ENCODE assay signal across 31 cellular contexts in genomic region chr6:165843568-165844113, GRCh38.
"Had no signal": no experiment of that assay in that cellular context is flagged by ENCODE, and none has a peak within 500 bp of the region (broad histone marks: within the 10 kb centered on the region; RNA-seq: fewer than 3 reads in every experiment).

No MANE protein-coding gene starts in this region.

- H3K4me3 Mint-ChIP-seq: activated CD4-positive, alpha-beta memory T cell treated with anti-CD3 and anti-CD28 coated beads for 36 hours; activated CD4-positive, alpha-beta T cell treated with anti-CD3 and anti-CD28 coated beads for 36 hours; activated CD4-positive, alpha-beta T cell treated with anti-CD3 and anti-CD28 coated beads, Interleukin-2, amount 10 ng/mL, durations not matched to agents 24 days and 14 days; activated CD8-positive, alpha-beta memory T cell treated with anti-CD3 and anti-CD28 coated beads, Interleukin-2, amount 10 ng/mL, durations not matched to agents 7 days and 5 days; activated CD8-positive, alpha-beta T cell treated with anti-CD3 and anti-CD28 coated beads, Interleukin-2, amount 10 ng/mL, durations not matched to agents 7 days and 5 days; activated naive CD4-positive, alpha-beta T cell treated with anti-CD3 and anti-CD28 coated beads for 36 hours; activated naive CD4-positive, alpha-beta T cell treated with anti-CD3 and anti-CD28 coated beads, Interleukin-2, amount 50 U/mL, for 24 hours; activated naive CD8-positive, alpha-beta T cell treated with anti-CD3 and anti-CD28 coated beads for 36 hours; activated naive CD8-positive, alpha-beta T cell treated with anti-CD3 and anti-CD28 coated beads, Interleukin-2, amount 50 U/mL, for 24 hours; activated T-helper 1 cell treated with anti-CD3 and anti-CD28 coated beads, Interleukin-12 subunit alpha, Interleukin-12 subunit beta, Interleukin-2, Interleukin-4 antibody, amounts not matched to agents 30 ng/mL and 10 ng/mL and 1 ng/mL, durations not matched to agents 14 hours and 24 hours and 36 hours; brain had no signal

- ATAC-seq: activated CD4-positive, alpha-beta T cell treated with anti-CD3 and anti-CD28 coated beads for 36 hours; activated CD8-positive, alpha-beta memory T cell treated with anti-CD3 and anti-CD28 coated beads, Interleukin-2, amount 10 ng/mL, durations not matched to agents 7 days and 5 days; activated CD8-positive, alpha-beta T cell treated with anti-CD3 and anti-CD28 coated beads, Interleukin-2, amount 10 ng/mL, durations not matched to agents 7 days and 5 days; activated naive CD8-positive, alpha-beta T cell treated with anti-CD3 and anti-CD28 coated beads, Interleukin-2, amount 50 U/mL, for 24 hours; esophagus mucosa; foreskin keratinocyte; gastrocnemius medialis had no signal

- H3K4me1 Mint-ChIP-seq: activated CD4-positive, alpha-beta T cell treated with anti-CD3 and anti-CD28 coated beads for 36 hours; activated CD4-positive, alpha-beta T cell treated with anti-CD3 and anti-CD28 coated beads, Interleukin-2, amount 10 ng/mL, durations not matched to agents 24 days and 14 days; activated CD8-positive, alpha-beta memory T cell treated with anti-CD3 and anti-CD28 coated beads, Interleukin-2, amount 10 ng/mL, durations not matched to agents 7 days and 5 days; activated naive CD4-positive, alpha-beta T cell treated with anti-CD3 and anti-CD28 coated beads, Interleukin-2, amount 50 U/mL, for 24 hours; activated naive CD8-positive, alpha-beta T cell treated with anti-CD3 and anti-CD28 coated beads for 36 hours; activated naive CD8-positive, alpha-beta T cell treated with anti-CD3 and anti-CD28 coated beads, Interleukin-2, amount 50 U/mL, for 24 hours had no signal

- H3K27ac Mint-ChIP-seq: activated CD4-positive, alpha-beta memory T cell treated with anti-CD3 and anti-CD28 coated beads for 36 hours; activated CD4-positive, alpha-beta T cell treated with anti-CD3 and anti-CD28 coated beads for 36 hours; activated CD4-positive, alpha-beta T cell treated with anti-CD3 and anti-CD28 coated beads, Interleukin-2, amount 10 ng/mL, durations not matched to agents 24 days and 14 days; activated CD8-positive, alpha-beta memory T cell treated with anti-CD3 and anti-CD28 coated beads, Interleukin-2, amount 10 ng/mL, durations not matched to agents 7 days and 5 days; activated CD8-positive, alpha-beta T cell treated with anti-CD3 and anti-CD28 coated beads, Interleukin-2, amount 10 ng/mL, durations not matched to agents 7 days and 5 days; activated naive CD4-positive, alpha-beta T cell treated with anti-CD3 and anti-CD28 coated beads for 36 hours; activated naive CD4-positive, alpha-beta T cell treated with anti-CD3 and anti-CD28 coated beads, Interleukin-2, amount 50 U/mL, for 24 hours; activated naive CD8-positive, alpha-beta T cell treated with anti-CD3 and anti-CD28 coated beads for 36 hours; activated naive CD8-positive, alpha-beta T cell treated with anti-CD3 and anti-CD28 coated beads, Interleukin-2, amount 50 U/mL, for 24 hours; activated T-helper 1 cell treated with anti-CD3 and anti-CD28 coated beads, Interleukin-12 subunit alpha, Interleukin-12 subunit beta, Interleukin-2, Interleukin-4 antibody, amounts not matched to agents 30 ng/mL and 10 ng/mL and 1 ng/mL, durations not matched to agents 14 hours and 24 hours and 36 hours; activated T-helper 2 cell treated with anti-CD3 and anti-CD28 coated beads, Interferon-gamma antibody, Interleukin-2, Interleukin-4, amounts not matched to agents 10 μg/mL and 5 μg/mL and 100 μg/mL, durations not matched to agents 14 hours and 24 hours and 36 hours had no signal

- H3K9me3 Mint-ChIP-seq: activated CD4-positive, alpha-beta memory T cell treated with anti-CD3 and anti-CD28 coated beads for 36 hours; activated CD4-positive, alpha-beta T cell treated with anti-CD3 and anti-CD28 coated beads, Interleukin-2, amount 10 ng/mL, durations not matched to agents 24 days and 14 days; activated naive CD4-positive, alpha-beta T cell treated with anti-CD3 and anti-CD28 coated beads for 36 hours; activated naive CD4-positive, alpha-beta T cell treated with anti-CD3 and anti-CD28 coated beads, Interleukin-2, amount 50 U/mL, for 24 hours; activated naive CD8-positive, alpha-beta T cell treated with anti-CD3 and anti-CD28 coated beads for 36 hours; activated naive CD8-positive, alpha-beta T cell treated with anti-CD3 and anti-CD28 coated beads, Interleukin-2, amount 50 U/mL, for 24 hours; activated T-helper 1 cell treated with anti-CD3 and anti-CD28 coated beads, Interleukin-12 subunit alpha, Interleukin-12 subunit beta, Interleukin-2, Interleukin-4 antibody, amounts not matched to agents 30 ng/mL and 10 ng/mL and 1 ng/mL, durations not matched to agents 14 hours and 24 hours and 36 hours; activated T-helper 2 cell treated with anti-CD3 and anti-CD28 coated beads, Interferon-gamma antibody, Interleukin-2, Interleukin-4, amounts not matched to agents 10 μg/mL and 5 μg/mL and 100 μg/mL, durations not matched to agents 14 hours and 24 hours and 36 hours had no signal

- H3K4me1 ChIP-seq: adrenal gland, breast epithelium, foreskin keratinocyte, gastrocnemius medialis had no signal

- H3K36me3 ChIP-seq: adrenal gland, breast epithelium, cardiac muscle cell, colonic mucosa, gastrocnemius medialis had no signal

- H3K9me3 ChIP-seq: adrenal gland, breast epithelium, colonic mucosa, gastrocnemius medialis had no signal

- H3K36me3 Mint-ChIP-seq: activated CD4-positive, alpha-beta memory T cell treated with anti-CD3 and anti-CD28 coated beads for 36 hours; activated CD8-positive, alpha-beta memory T cell treated with anti-CD3 and anti-CD28 coated beads, Interleukin-2, amount 10 ng/mL, durations not matched to agents 7 days and 5 days; activated naive CD4-positive, alpha-beta T cell treated with anti-CD3 and anti-CD28 coated beads, Interleukin-2, amount 50 U/mL, for 24 hours; activated naive CD8-positive, alpha-beta T cell treated with anti-CD3 and anti-CD28 coated beads for 36 hours; brain had no signal

- H3K27ac ChIP-seq: adrenal gland, breast epithelium, cardiac muscle cell, colonic mucosa, foreskin keratinocyte, gastrocnemius medialis had no signal

- H3K27me3 Mint-ChIP-seq: brain had no signal

- H3K4me3 ChIP-seq: adrenal gland, breast epithelium, cardiac muscle cell, colonic mucosa, gastrocnemius medialis had no signal

- DNase-seq: activated CD4-positive, alpha-beta memory T cell treated with anti-CD3 and anti-CD28 coated beads for 36 hours; activated CD4-positive, alpha-beta T cell treated with anti-CD3 and anti-CD28 coated beads for 36 hours; activated CD4-positive, alpha-beta T cell treated with anti-CD3 and anti-CD28 coated beads, Interleukin-2, amount 10 ng/mL, durations not matched to agents 24 days and 14 days; activated CD4-positive, CD25-positive, alpha-beta regulatory T cell; activated CD4-positive, CD25-positive, alpha-beta regulatory T cell treated with anti-CD3 and anti-CD28 coated beads, Interleukin-2, amount 50 U/mL, for 72 hours; activated CD8-positive, alpha-beta memory T cell treated with anti-CD3 and anti-CD28 coated beads, Interleukin-2, amount 10 ng/mL, durations not matched to agents 7 days and 5 days; activated CD8-positive, alpha-beta memory T cell treated with anti-CD3 and anti-CD28 coated beads, Interleukin-2, amount 50 U/mL, for 4 hours; activated CD8-positive, alpha-beta T cell treated with anti-CD3 and anti-CD28 coated beads, Interleukin-2, amount 10 ng/mL, durations not matched to agents 7 days and 5 days; activated effector memory CD4-positive, alpha-beta T cell treated with anti-CD3 and anti-CD28 coated beads, Interleukin-2, amount 50 U/mL, for 16 hours; activated naive CD4-positive, alpha-beta T cell treated with anti-CD3 and anti-CD28 coated beads for 36 hours; activated naive CD8-positive, alpha-beta T cell treated with anti-CD3 and anti-CD28 coated beads for 36 hours; activated naive CD8-positive, alpha-beta T cell treated with anti-CD3 and anti-CD28 coated beads, Interleukin-2, amount 50 U/mL, for 24 hours; activated T-cell treated with anti-CD3 and anti-CD28 coated beads, Interleukin-2, amount 50 U/mL, for 1 hour; activated T-cell treated with anti-CD3 and anti-CD28 coated beads, Interleukin-2, amount 50 U/mL, for 48 hours; adrenal gland; amygdala; aorta; central memory CD4-positive, alpha-beta T cell; cerebellar nuclear complex; effector CD8-positive, alpha-beta T cell; foreskin keratinocyte; gastrocnemius medialis; T-helper 2 cell had no signal

- H3K27me3 ChIP-seq: adrenal gland, breast epithelium, cardiac muscle cell, colonic mucosa, gastrocnemius medialis had no signal
